Comparison of ENCODE assay signal across 22 cellular contexts in genomic region chr6:88614306-88614877, GRCh38.
DNase-seq lines count a peak whose midpoint lies in the region; ATAC-seq and TF ChIP-seq lines count a peak whose summit lies in the region.
"Had no signal": no experiment of that assay in that cellular context is flagged by ENCODE, and none has a peak within 500 bp of the region (broad histone marks: within the 10 kb centered on the region; RNA-seq: fewer than 3 reads in every experiment).

No MANE protein-coding gene starts in this region.

- peaks cover 38% of the 10 kb centered on the region for H3K4me1 Mint-ChIP-seq in stimulated activated memory B cell treated with anti-CD40 and anti-IgM and Interleukin-4, amounts not matched to agents 10 μg/mL and 1 μg/mL and 100 μg/mL, for 72 hours
- H3K4me1 Mint-ChIP-seq: T-cell had no signal

- H3K27ac ChIP-seq in OCI-LY1 (ENCODE audit: low read depth, low read length, poor library complexity, severe bottlenecking), result peak overlapping the region; percentile 96
- H3K27ac ChIP-seq: A549, GM23248 had no signal

- H3K9me3 Mint-ChIP-seq in stimulated activated memory B cell treated with anti-CD40 and anti-IgM and Interleukin-4, amounts not matched to agents 10 μg/mL and 1 μg/mL and 100 μg/mL, for 72 hours, result peaks cover 3% of the 10 kb centered on the region
- H3K9me3 Mint-ChIP-seq: T-helper 2 cell treated with Interferon-gamma antibody and Interleukin-4, amounts not matched to agents 5 μg/mL and 100 μg/mL, for 36 hours had no signal

- H3K79me2 ChIP-seq in OCI-LY1 (ENCODE audit: insufficient read depth, low read length), result no peaks in the 10 kb centered on the region; the same call in 1 of the 2 replicates

- peaks cover 80% of the 10 kb centered on the region for H3K4me1 ChIP-seq in OCI-LY1 (ENCODE audit: insufficient read depth, low read length, severe bottlenecking)
- H3K4me1 ChIP-seq: A549, Peyer's patch had no signal

- H3K36me3 Mint-ChIP-seq in stimulated activated memory B cell treated with anti-CD40 and anti-IgM and Interleukin-4, amounts not matched to agents 10 μg/mL and 1 μg/mL and 100 μg/mL, for 72 hours, result peaks cover 64% of the 10 kb centered on the region

- no peak for TF ChIP-seq CTCF in GM12864 (IDR thresholded peaks at IDR 0.05; ENCODE audit: low read depth, low read length, missing control alignments)
- TF ChIP-seq CTCF in OCI-LY1 (IDR thresholded peaks at IDR 0.05; ENCODE audit: low read length), result no peak

- no peaks in the 10 kb centered on the region for H4K20me1 ChIP-seq in OCI-LY1 (ENCODE audit: insufficient read depth, low read length)

- peaks cover 11% of the 10 kb centered on the region for H3F3A ChIP-seq in OCI-LY1 (ENCODE audit: insufficient read depth, low read length)

- peaks cover 28% of the 10 kb centered on the region for H3K36me3 ChIP-seq in OCI-LY1 (ENCODE audit: insufficient read depth, low read length)
- H3K36me3 ChIP-seq: HAP-1 had no signal

- no peaks in the 10 kb centered on the region for H3K27me3 ChIP-seq in OCI-LY1 (ENCODE audit: insufficient read depth, low read length)
- H3K27me3 ChIP-seq: Peyer's patch had no signal

- H3K4me3 Mint-ChIP-seq in stimulated activated memory B cell treated with anti-CD40 and anti-IgM and Interleukin-4, amounts not matched to agents 10 μg/mL and 1 μg/mL and 100 μg/mL, for 72 hours, result no peak overlapping the region
- H3K4me3 Mint-ChIP-seq: CD4-positive, CD25-positive, alpha-beta regulatory T cell; T-cell; T-helper 2 cell treated with Interferon-gamma antibody and Interleukin-4, amounts not matched to agents 5 μg/mL and 100 μg/mL, for 36 hours had no signal

- H3K9me2 ChIP-seq in OCI-LY1 (ENCODE audit: low read depth, low read length), result no peaks in the 10 kb centered on the region

- H3K4me2 ChIP-seq in OCI-LY1 (ENCODE audit: low read length), result peak overlapping the region; percentile 49
- H3K4me2 ChIP-seq: A549 had no signal

- H3K9ac ChIP-seq in OCI-LY1 (ENCODE audit: low read length), result peak overlapping the region; percentile 60
- H3K9ac ChIP-seq: GM23248 had no signal

- no peak overlapping the region for H2AFZ ChIP-seq in OCI-LY1 (ENCODE audit: low read length)
- H2AFZ ChIP-seq: GM23248 had no signal

- H3K9me3 ChIP-seq in OCI-LY1 (ENCODE audit: low read length), result no peaks in the 10 kb centered on the region
- H3K9me3 ChIP-seq: A549, HAP-1, Peyer's patch had no signal

- peak; percentile 23 for ATAC-seq in HG02798 (IDR thresholded peaks at IDR 0.05; ENCODE audit: poor library complexity, unreplicated experiment)
- ATAC-seq in stimulated activated memory B cell treated with anti-CD40 and anti-IgM and Interleukin-4, amounts not matched to agents 10 μg/mL and 1 μg/mL and 100 μg/mL, for 72 hours, result no peak
- no peak for ATAC-seq in GM21526 (IDR thresholded peaks at IDR 0.05; ENCODE audit: low FRiP score, unreplicated experiment)
- ATAC-seq: A549, SK-N-SH treated with all-trans-retinoic acid at 6 μM for 48 hours, T-cell had no signal

- no peaks in the 10 kb centered on the region for H3K27me3 Mint-ChIP-seq in stimulated activated memory B cell treated with anti-CD40 and anti-IgM and Interleukin-4, amounts not matched to agents 10 μg/mL and 1 μg/mL and 100 μg/mL, for 72 hours
- H3K27me3 Mint-ChIP-seq: CD4-positive, CD25-positive, alpha-beta regulatory T cell; T-cell had no signal

- H3K4me3 ChIP-seq in GM12864 (ENCODE audit: low read depth, low read length) (peak overlapping the region; percentile 12; the same call in 1 of the 2 replicates), OCI-LY1 (ENCODE audit: low read depth, low read length, poor library complexity, severe bottlenecking) (peak overlapping the region; percentile 38)
- H3K4me3 ChIP-seq: A549, GM23248, HAP-1, Peyer's patch had no signal

- DNase-seq in GM12864 (ENCODE audit: low read depth) (no peak), NK-92 (lab: John Stamatoyannopoulos, UW; ENCODE audit: unreplicated experiment) (no peak), AG20443 (ENCODE audit: low spot score) (no peak)
- DNase-seq: CD4-positive, CD25-positive, alpha-beta regulatory T cell; GM23248; IMR-90; NCI-H1048; NCI-H1417 treated with DMSO at 0.1 percent for 48 hours; NCI-H187; NCI-H446 treated with DMSO at 0.1 percent for 48 hours; NCI-H748 treated with DMSO at 0.1 percent for 48 hours; NK-92 treated with Interleukin-12 subunit alpha and Interleukin-12 subunit beta, amount 100 ng/mL, for 24 hours; Peyer's patch; T-cell had no signal

- peak overlapping the region; percentile 57 for H3K27ac Mint-ChIP-seq in stimulated activated memory B cell treated with anti-CD40 and anti-IgM and Interleukin-4, amounts not matched to agents 10 μg/mL and 1 μg/mL and 100 μg/mL, for 72 hours
- H3K27ac Mint-ChIP-seq: CD4-positive, CD25-positive, alpha-beta regulatory T cell; T-cell; T-helper 2 cell treated with Interferon-gamma antibody and Interleukin-4, amounts not matched to agents 5 μg/mL and 100 μg/mL, for 36 hours had no signal
